Comparison of ENCODE assay signal across 23 cellular contexts in the genomic region with DNA sequence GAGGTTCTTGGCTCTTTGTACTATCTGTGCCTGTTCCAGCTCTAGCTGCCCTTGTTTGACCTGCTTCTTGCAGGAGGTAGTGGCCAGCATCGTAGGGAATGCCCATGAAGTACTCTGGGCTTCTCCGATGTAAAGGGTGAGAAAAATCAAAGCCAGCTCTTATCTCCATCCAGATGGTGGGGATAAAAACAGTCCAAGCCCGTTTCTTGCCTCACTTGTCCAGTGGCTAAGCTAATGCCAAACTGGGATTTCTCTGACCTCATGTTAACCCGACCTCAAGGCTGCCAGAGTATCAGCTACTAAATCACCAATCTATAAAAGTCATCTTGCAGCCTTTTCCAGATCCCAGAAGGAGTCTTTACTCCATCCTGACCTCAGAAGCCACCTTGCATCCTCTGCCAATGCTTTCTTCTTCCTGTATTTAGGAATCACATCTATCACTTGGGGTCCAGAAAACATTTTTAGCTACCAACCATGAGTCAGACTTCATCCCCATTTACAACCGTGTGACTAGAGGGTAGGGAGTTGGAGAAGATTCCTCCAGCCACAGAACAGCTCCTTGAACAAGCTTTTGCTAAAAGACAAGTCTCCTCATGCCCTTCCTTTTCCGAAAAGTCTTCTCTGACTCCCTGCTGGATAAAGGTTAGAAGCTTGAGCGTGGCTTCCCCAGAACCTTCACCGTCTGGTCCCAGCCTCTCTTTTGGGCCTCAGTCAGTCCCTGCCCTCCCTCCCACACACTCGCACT.
"Had no signal": no experiment of that assay in that cellular context is flagged by ENCODE, and none has a peak within 500 bp of the region (broad histone marks: within the 10 kb centered on the region; RNA-seq: fewer than 3 reads in every experiment).

No MANE protein-coding gene starts in this region.

- H3K27ac ChIP-seq: esophagus muscularis mucosa, lower lobe of right lung, prostate gland, right atrium auricular region, skin epidermis, stomach, upper lobe of left lung had no signal

- H3K36me3 ChIP-seq: esophagus muscularis mucosa, lower lobe of right lung, prostate gland, right atrium auricular region, stomach, upper lobe of left lung had no signal

- ATAC-seq: activated CD8-positive, alpha-beta T cell treated with anti-CD3 and anti-CD28 coated beads for 36 hours; activated naive CD8-positive, alpha-beta T cell treated with anti-CD3 and anti-CD28 coated beads, Interleukin-2, amount 50 U/mL, for 24 hours; left colon; lower lobe of right lung; naive thymus-derived CD4-positive, alpha-beta T cell; T-cell had no signal

- H3K4me3 ChIP-seq: esophagus muscularis mucosa, lower lobe of right lung, prostate gland, right atrium auricular region, skin epidermis, stomach, upper lobe of left lung had no signal

- H3K4me1 ChIP-seq: lower lobe of right lung, prostate gland, right atrium auricular region had no signal

- DNase-seq: activated CD4-positive, alpha-beta T cell treated with anti-CD3 and anti-CD28 coated beads, Interleukin-2, amount 10 ng/mL, durations not matched to agents 24 days and 14 days; activated CD8-positive, alpha-beta T cell treated with anti-CD3 and anti-CD28 coated beads for 36 hours; activated naive CD4-positive, alpha-beta T cell treated with anti-CD3 and anti-CD28 coated beads, Interleukin-2, amount 10 ng/mL, durations not matched to agents 7 days and 5 days; activated naive CD8-positive, alpha-beta T cell treated with anti-CD3 and anti-CD28 coated beads, Interleukin-2, amount 50 U/mL, for 24 hours; activated T-cell treated with anti-CD3 and anti-CD28 coated beads, Interleukin-2, amount 50 U/mL, for 24 hours; anterior cingulate cortex; cerebellar nuclear complex; cortex of kidney; effector CD4-positive, alpha-beta T cell; glutamatergic neuron; hippocampal formation; left colon; lower lobe of right lung; naive thymus-derived CD4-positive, alpha-beta T cell; stimulated activated CD4-positive, alpha-beta T cell treated with anti-CD3 and anti-CD28 coated beads, Interleukin-15, amount 100 ng/mL, for 24 hours; stimulated activated CD4-positive, alpha-beta T cell treated with anti-CD3 and anti-CD28 coated beads, Interleukin-2, amount 100 ng/mL, for 48 hours; stomach; T-cell had no signal

- H3K27me3 ChIP-seq: esophagus muscularis mucosa, right atrium auricular region, stomach, upper lobe of left lung had no signal
